17 cellular contexts compared by ENCODE assay signal in the genomic region with DNA sequence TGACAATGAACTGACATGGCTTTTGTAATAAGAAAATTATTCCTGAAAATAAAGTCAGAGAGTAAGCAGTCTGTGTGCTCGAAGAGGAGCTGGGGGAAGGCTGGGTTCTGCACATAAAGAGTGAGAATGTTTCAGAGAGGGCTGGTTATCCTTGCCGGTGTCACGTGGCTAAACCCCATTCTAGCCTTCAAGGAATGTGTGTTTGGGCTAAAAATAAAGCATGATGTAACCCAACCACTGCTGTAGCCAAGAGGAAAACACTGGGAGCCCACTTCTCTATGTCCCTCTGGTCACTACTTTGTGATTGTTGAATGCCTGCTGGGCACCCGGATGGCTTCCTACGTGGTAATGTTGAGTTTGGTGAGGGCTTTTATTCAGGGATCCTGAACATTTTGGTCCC. TPM values are rescaled to one million over a fixed set of nuclear protein-coding genes. Genes with fewer than 3 reads are reported as not detected.
A peak's percentile ranks its signal among the peaks of the same experiment; 100 is the strongest.
DNase-seq lines count a peak whose midpoint lies in the region; ATAC-seq and TF ChIP-seq lines count a peak whose summit lies in the region.
"Had no signal": no experiment of that assay in that cellular context is flagged by ENCODE, and none has a peak within 500 bp of the region (broad histone marks: within the 10 kb centered on the region; RNA-seq: fewer than 3 reads in every experiment).

No MANE protein-coding gene starts in this region.

- H3K9me3 ChIP-seq in neutrophil (no peaks in the 10 kb centered on the region), prostate gland (no peaks in the 10 kb centered on the region), sigmoid colon (no peaks in the 10 kb centered on the region)
- H3K9me3 ChIP-seq: BE2C, SK-N-SH had no signal

- TF ChIP-seq POLR2A in prostate gland (IDR thresholded peaks at IDR 0.05) (no peak), sigmoid colon (IDR thresholded peaks at IDR 0.05) (no peak)

- H3K36me3 Mint-ChIP-seq in activated B cell treated with CpG ODN at 0.5 μM for 24 hours (ENCODE audit: low read depth), result peaks cover 72% of the 10 kb centered on the region
- H3K36me3 Mint-ChIP-seq: activated naive CD8-positive, alpha-beta T cell treated with anti-CD3 and anti-CD28 coated beads for 36 hours had no signal

- 61% methylated on average over 5 of the region's 5 CpGs for WGBS in prostate gland
- WGBS in sigmoid colon, 2 donors, result 65 to 70% methylated on average over 5 of the region's 5 CpGs

- CTCF ChIA-PET in activated B cell treated with CpG ODN at 0.5 μM for 24 hours (lab: Charles Lee), result interaction anchor here (10.3 kb wide), 1 partner anchor 49 kb away, joined by 228 read pairs; no protein-coding TSS in a partner anchor

- H3K4me1 Mint-ChIP-seq in activated B cell treated with CpG ODN at 0.5 μM for 24 hours, result peaks cover 82% of the 10 kb centered on the region
- H3K4me1 Mint-ChIP-seq: activated CD4-positive, alpha-beta T cell treated with anti-CD3 and anti-CD28 coated beads, Interleukin-2, amount 10 ng/mL, durations not matched to agents 7 days and 5 days; activated naive CD8-positive, alpha-beta T cell treated with anti-CD3 and anti-CD28 coated beads for 36 hours had no signal

- no peaks in the 10 kb centered on the region for H3K9me3 Mint-ChIP-seq in activated B cell treated with CpG ODN at 0.5 μM for 24 hours
- H3K9me3 Mint-ChIP-seq: activated CD4-positive, alpha-beta T cell treated with anti-CD3 and anti-CD28 coated beads, Interleukin-2, amount 10 ng/mL, durations not matched to agents 7 days and 5 days; activated naive CD8-positive, alpha-beta T cell treated with anti-CD3 and anti-CD28 coated beads for 36 hours had no signal

- H3K4me3 Mint-ChIP-seq in activated B cell treated with CpG ODN at 0.5 μM for 24 hours, result no peak overlapping the region
- H3K4me3 Mint-ChIP-seq: activated CD4-positive, alpha-beta T cell treated with anti-CD3 and anti-CD28 coated beads, Interleukin-2, amount 10 ng/mL, durations not matched to agents 7 days and 5 days; activated naive CD8-positive, alpha-beta T cell treated with anti-CD3 and anti-CD28 coated beads for 36 hours had no signal

- intact Hi-C loops in activated B cell treated with CpG ODN at 0.5 μM for 24 hours (cut with micrococcal nuclease), result loop anchor here (5.0 kb wide), 1 partner anchor 34 kb away; no protein-coding TSS in a partner anchor
- intact Hi-C loops in left cardiac atrium (cut with DNase I), result no loop called here
- intact Hi-C loops in prostate gland (cut with DNase I), result no loop called here
- intact Hi-C loops in sigmoid colon (cut with DNase I), result no loop called here

- ATAC-seq in activated B cell treated with CpG ODN at 0.5 μM for 24 hours (ENCODE audit: low read depth), result no peak
- ATAC-seq in left cardiac atrium, result peak; percentile 78 to 88

- H3K27ac ChIP-seq in neutrophil (peak overlapping the region; percentile 65), prostate gland (no peak overlapping the region), sigmoid colon (no peak overlapping the region)

- H3K36me3 ChIP-seq in neutrophil (peaks cover 26% of the 10 kb centered on the region), prostate gland (no peaks in the 10 kb centered on the region), sigmoid colon (no peaks in the 10 kb centered on the region)
- H3K36me3 ChIP-seq: BE2C had no signal

- H3K4me1 ChIP-seq in neutrophil (ENCODE audit: control insufficient read depth in 1 of 2, insufficient read depth in 1 of 2, low read depth in 1 of 2, low read length in 1 of 2) (peaks cover 27 to 35% of the 10 kb centered on the region in 2 experiments), prostate gland (replicated peaks) (no peaks in the 10 kb centered on the region), sigmoid colon (peaks cover 0 to 17% (median 5%) of the 10 kb centered on the region in 4 donors)
- H3K4me1 ChIP-seq: BE2C had no signal

- DNase-seq in EL, result peak; percentile 12
- no peak for DNase-seq in activated B cell treated with CpG ODN at 0.5 μM for 24 hours
- no peak for DNase-seq in left cardiac atrium
- no peak for DNase-seq in prostate gland (ENCODE audit: low spot score)
- DNase-seq in sigmoid colon, result no peak
- DNase-seq in NCI-H526 treated with DMSO at 0.1 percent for 48 hours (lab: John Stamatoyannopoulos, UW), result no peak
- no peak for DNase-seq in dedifferentiated amniotic fluid mesenchymal stem cell (ENCODE audit: extremely low spot score)
- DNase-seq: activated CD4-positive, alpha-beta T cell treated with anti-CD3 and anti-CD28 coated beads, Interleukin-2, amount 10 ng/mL, durations not matched to agents 7 days and 5 days; activated naive CD8-positive, alpha-beta T cell treated with anti-CD3 and anti-CD28 coated beads for 36 hours; activated T-cell treated with anti-CD3 and anti-CD28 coated beads, Interleukin-2, amount 50 U/mL, for 1 hour; BE2C; DMS 273 treated with DMSO at 0.1 percent for 48 hours; NCI-H1694 treated with DMSO at 0.1 percent for 48 hours; NCI-H446 treated with DMSO at 0.1 percent for 48 hours; SK-N-SH had no signal

- H3K27ac Mint-ChIP-seq in activated B cell treated with CpG ODN at 0.5 μM for 24 hours, result peak overlapping the region; percentile 30
- H3K27ac Mint-ChIP-seq: activated CD4-positive, alpha-beta T cell treated with anti-CD3 and anti-CD28 coated beads, Interleukin-2, amount 10 ng/mL, durations not matched to agents 7 days and 5 days; activated naive CD8-positive, alpha-beta T cell treated with anti-CD3 and anti-CD28 coated beads for 36 hours; progenitor cell of endocrine pancreas had no signal

- POLR2A ChIA-PET in activated B cell treated with CpG ODN at 0.5 μM for 24 hours (lab: Charles Lee), result no interaction called here

- H3K27me3 ChIP-seq in neutrophil (no peaks in the 10 kb centered on the region), prostate gland (replicated peaks; ENCODE audit: insufficient read depth) (no peaks in the 10 kb centered on the region), sigmoid colon (no peaks in the 10 kb centered on the region)

- no peak overlapping the region for H3K4me3 ChIP-seq in neutrophil (ENCODE audit: low read depth in 1 of 2, low read length in 1 of 2)
- no peak overlapping the region for H3K4me3 ChIP-seq in prostate gland
- H3K4me3 ChIP-seq in sigmoid colon, result no peak overlapping the region

- no peak for TF ChIP-seq EP300 in sigmoid colon (IDR thresholded peaks at IDR 0.05)

- no peak for TF ChIP-seq CTCF in activated B cell treated with CpG ODN at 0.5 μM for 24 hours (IDR thresholded peaks at IDR 0.05)
- TF ChIP-seq CTCF in neutrophil (IDR thresholded peaks at IDR 0.05), result no peak
- no peak for TF ChIP-seq CTCF in prostate gland (IDR thresholded peaks at IDR 0.05)
- TF ChIP-seq CTCF in sigmoid colon (IDR thresholded peaks at IDR 0.05), result no peak

- no peaks in the 10 kb centered on the region for H3K27me3 Mint-ChIP-seq in activated B cell treated with CpG ODN at 0.5 μM for 24 hours
- H3K27me3 Mint-ChIP-seq: activated naive CD8-positive, alpha-beta T cell treated with anti-CD3 and anti-CD28 coated beads for 36 hours had no signal

RNA-seq across cellular contexts. Expression of gene WDFY4, which starts 23.5 kb away (rescaled TPM):
- 480 and 488 TPM in 2 replicates for total RNA-seq in activated B cell treated with CpG ODN at 0.5 μM for 24 hours
- 1 to 10 TPM; 2.6 to 3.8 TPM for total RNA-seq in left cardiac atrium
- 1 to 10 TPM in 1 of 2 donors, under 1 TPM in 1; 0.59 to 5.7 TPM for total RNA-seq in prostate gland
- total RNA-seq in sigmoid colon, result 1 to 10 TPM; 2.0 to 4.9 (median 3.3) TPM
- 10 to 100 TPM in 1 of 3 donors, 1 to 10 TPM in 1, under 1 TPM in 1; 0.60 to 18.6 (median 1.2) TPM for polyA plus RNA-seq in sigmoid colon
- polyA plus RNA-seq: SK-N-SH had no signal

Comparison
In these comparisons a context has a peak if more than half of its experiments do, and no peak if none do; other contexts are left out.
1. RNA of gene WDFY4, which starts 23.5 kb away (total RNA-seq): 480 to 488 TPM in activated B cell treated with CpG ODN at 0.5 μM for 24 hours; 0.59 to 5.7 TPM in prostate gland, 2.0 to 4.9 TPM in sigmoid colon and 2.6 to 3.8 TPM in left cardiac atrium; every median in the first group is over 10 times any median in the second.